ENCODE assay signal across 27 cellular contexts in genomic region chr5:131977212-131977604, GRCh38. TPM values are rescaled to one million over a fixed set of nuclear protein-coding genes. Genes with fewer than 3 reads are reported as not detected.
DNase-seq lines count a peak whose midpoint lies in the region; ATAC-seq and TF ChIP-seq lines count a peak whose summit lies in the region.
"Had no signal": no experiment of that assay in that cellular context is flagged by ENCODE, and none has a peak within 500 bp of the region (broad histone marks: within the 10 kb centered on the region; RNA-seq: fewer than 3 reads in every experiment).

No MANE protein-coding gene starts in this region.

- peaks cover 32 to 74% (median 65%) of the 10 kb centered on the region in 7 donors for H3K4me1 Mint-ChIP-seq in naive thymus-derived CD4-positive, alpha-beta T cell

- no peak overlapping the region for H3K27ac ChIP-seq in coronary artery
- H3K27ac ChIP-seq in naive thymus-derived CD4-positive, alpha-beta T cell (ENCODE audit: low read depth, low read length) = peak overlapping the region; percentile 76
- H3K27ac ChIP-seq: 22Rv1, transverse colon had no signal

- no peaks in the 10 kb centered on the region for H3K27me3 ChIP-seq in naive thymus-derived CD4-positive, alpha-beta T cell (ENCODE audit: control insufficient read depth in 2 of 2, insufficient read depth in 2 of 2, low read length in 2 of 2)
- H3K27me3 ChIP-seq: Peyer's patch, transverse colon had no signal

- H3K4me3 Mint-ChIP-seq in naive thymus-derived CD4-positive, alpha-beta T cell = peak overlapping the region in 6 of 10 donors; percentile 6 to 46 (median 26)
- H3K4me3 Mint-ChIP-seq: activated CD4-positive, alpha-beta T cell treated with anti-CD3 and anti-CD28 coated beads, Interleukin-2, amount 10 ng/mL, durations not matched to agents 24 days and 14 days; GM23338; natural killer cell; T-helper 1 cell treated with Interleukin-12 subunit alpha and Interleukin-12 subunit beta and Interleukin-4 antibody, amounts not matched to agents 30 μg/mL and 1 μg/mL, for 36 hours had no signal

- DNase-seq in DMS53 (lab: John Stamatoyannopoulos, UW) (peak; percentile 16), DMS53 treated with DMSO at 0.1 percent for 48 hours (lab: John Stamatoyannopoulos, UW; ENCODE audit: unreplicated experiment) (no peak), coronary artery (ENCODE audit: low spot score) (peak; percentile 45), GDM1 (lab: John Stamatoyannopoulos, UW) (no peak)
- DNase-seq in naive thymus-derived CD4-positive, alpha-beta T cell = peak in 1 of 9 donors; percentile 8
- DNase-seq: activated CD4-positive, alpha-beta T cell treated with anti-CD3 and anti-CD28 coated beads, Interleukin-2, amount 10 ng/mL, durations not matched to agents 24 days and 14 days; activated gamma-delta T cell treated with Interleukin-2 at 50 U/mL for 16 hours; central memory CD4-positive, alpha-beta T cell; left colon; mesenchymal stem cell; natural killer cell; NCI-H1105 treated with DMSO at 0.1 percent for 48 hours; NCI-H2107; NCI-H524; NK-92 treated with Interleukin-12 subunit alpha and Interleukin-12 subunit beta, amount 100 ng/mL, for 24 hours; Peyer's patch; stimulated activated CD4-positive, alpha-beta T cell treated with anti-CD3 and anti-CD28 coated beads, Interleukin-4, amount 100 ng/mL, for 24 hours; stimulated activated naive CD8-positive, alpha-beta T cell treated with anti-CD3 and anti-CD28 coated beads, Interleukin-15, amount 100 ng/mL, for 72 hours; transverse colon had no signal

- peak overlapping the region; percentile 14 to 99 (median 91) for H3K27ac Mint-ChIP-seq in naive thymus-derived CD4-positive, alpha-beta T cell
- H3K27ac Mint-ChIP-seq: activated CD4-positive, alpha-beta T cell treated with anti-CD3 and anti-CD28 coated beads, Interleukin-2, amount 10 ng/mL, durations not matched to agents 24 days and 14 days; GM23338; natural killer cell; T-helper 1 cell treated with Interleukin-12 subunit alpha and Interleukin-12 subunit beta and Interleukin-4 antibody, amounts not matched to agents 30 μg/mL and 1 μg/mL, for 36 hours had no signal

- peaks cover 5 to 12% (median 7%) of the 10 kb centered on the region in 5 donors for H3K36me3 Mint-ChIP-seq in naive thymus-derived CD4-positive, alpha-beta T cell
- H3K36me3 Mint-ChIP-seq: natural killer cell had no signal

- no peak overlapping the region for H3K4me3 ChIP-seq in coronary artery
- no peak overlapping the region for H3K4me3 ChIP-seq in naive thymus-derived CD4-positive, alpha-beta T cell (ENCODE audit: low read length)
- H3K4me3 ChIP-seq: GM23338, Peyer's patch, transverse colon had no signal

- TF ChIP-seq CTCF in coronary artery (IDR thresholded peaks at IDR 0.05) = no peak

- no peaks in the 10 kb centered on the region for H3K9me3 ChIP-seq in naive thymus-derived CD4-positive, alpha-beta T cell (ENCODE audit: control insufficient read depth in 2 of 3, low read length in 3 of 3)
- H3K9me3 ChIP-seq: Peyer's patch, transverse colon had no signal

- POLR2A ChIA-PET in naive thymus-derived CD4-positive, alpha-beta T cell (lab: Charles Lee) = interaction anchor here (0.7 kb wide), 1 partner anchor 38 kb away, joined by 3 read pairs; no protein-coding TSS in a partner anchor

- no peaks in the 10 kb centered on the region for H3K36me3 ChIP-seq in naive thymus-derived CD4-positive, alpha-beta T cell (ENCODE audit: control insufficient read depth in 2 of 3, insufficient read depth in 3 of 3, low read length in 3 of 3)
- H3K36me3 ChIP-seq: Peyer's patch, transverse colon had no signal

- no peaks in the 10 kb centered on the region for H3K9me3 Mint-ChIP-seq in naive thymus-derived CD4-positive, alpha-beta T cell
- H3K9me3 Mint-ChIP-seq: activated CD4-positive, alpha-beta T cell treated with anti-CD3 and anti-CD28 coated beads, Interleukin-2, amount 10 ng/mL, durations not matched to agents 24 days and 14 days; GM23338; natural killer cell; stimulated activated naive CD8-positive, alpha-beta T cell treated with anti-CD3 and anti-CD28 coated beads, Interleukin-15, amount 100 ng/mL, for 72 hours; T-helper 1 cell treated with Interleukin-12 subunit alpha and Interleukin-12 subunit beta and Interleukin-4 antibody, amounts not matched to agents 30 μg/mL and 1 μg/mL, for 36 hours had no signal

- peaks cover 0 to 20% (median 0%) of the 10 kb centered on the region in 5 donors for H3K27me3 Mint-ChIP-seq in naive thymus-derived CD4-positive, alpha-beta T cell
- H3K27me3 Mint-ChIP-seq: stimulated activated naive CD8-positive, alpha-beta T cell treated with anti-CD3 and anti-CD28 coated beads, Interleukin-15, amount 100 ng/mL, for 72 hours had no signal

- intact Hi-C loops in naive thymus-derived CD4-positive, alpha-beta T cell (cut with micrococcal nuclease) = no loop called here

- ATAC-seq in HG03442 (IDR thresholded peaks at IDR 0.05; ENCODE audit: unreplicated experiment) = peak; percentile 18
- no peak for ATAC-seq in naive thymus-derived CD4-positive, alpha-beta T cell
- ATAC-seq in GM21367 (IDR thresholded peaks at IDR 0.05; ENCODE audit: unreplicated experiment) = no peak
- no peak for ATAC-seq in HG02870 (IDR thresholded peaks at IDR 0.05; ENCODE audit: unreplicated experiment)
- ATAC-seq: GM23338; left colon; natural killer cell; stimulated activated naive CD8-positive, alpha-beta T cell treated with anti-CD3 and anti-CD28 coated beads, Interleukin-15, amount 100 ng/mL, for 72 hours had no signal

- H3K4me1 ChIP-seq in naive thymus-derived CD4-positive, alpha-beta T cell (ENCODE audit: control insufficient read depth in 2 of 2, insufficient read depth in 2 of 2, low read length in 2 of 2) = peaks cover 34 to 46% of the 10 kb centered on the region in 2 donors

- CTCF ChIA-PET in naive thymus-derived CD4-positive, alpha-beta T cell (lab: Charles Lee) = no interaction called here

RNA-seq across cellular contexts. Expression of gene MEIKIN, which starts 31.7 kb away (rescaled TPM):
- total RNA-seq in naive thymus-derived CD4-positive, alpha-beta T cell = 1 to 10 TPM in 3 of 5 experiments, under 1 TPM in 1, not detected in 1; 0.74 to 4.2 (median 2.0) TPM
- not detected for polyA plus RNA-seq in naive thymus-derived CD4-positive, alpha-beta T cell
- total RNA-seq: activated CD4-positive, alpha-beta T cell treated with anti-CD3 and anti-CD28 coated beads, Interleukin-2, amount 10 ng/mL, durations not matched to agents 24 days and 14 days; GM23338; left colon; osteocyte; Peyer's patch; SK-MEL-5; transverse colon had no signal
- polyA plus RNA-seq: GM23338 had no signal

RNA-seq across cellular contexts. Expression of gene ACSL6, which starts 34.2 kb away (rescaled TPM):
- 10 to 100 TPM; 21.0 to 42.8 (median 22.6) TPM for total RNA-seq in naive thymus-derived CD4-positive, alpha-beta T cell
- polyA plus RNA-seq in naive thymus-derived CD4-positive, alpha-beta T cell = 10 to 100 TPM; 13.6 to 17.3 TPM
- total RNA-seq: osteocyte had no signal

Comparison
In these comparisons a context has a peak if more than half of its experiments do, and no peak if none do; other contexts are left out.
1. DNase-seq: peak in DMS53 (single experiment) and coronary artery (single experiment); none in DMS53 treated with DMSO at 0.1 percent for 48 hours (single experiment) and GDM1 (single experiment).